ENCODE assay signal across 18 cellular contexts in genomic region chr19:43681826-43682225, GRCh38. TPM values are rescaled to one million over a fixed set of nuclear protein-coding genes. Genes with fewer than 3 reads are reported as not detected.
DNase-seq lines count a peak whose midpoint lies in the region; ATAC-seq and TF ChIP-seq lines count a peak whose summit lies in the region.
"Had no signal": no experiment of that assay in that cellular context is flagged by ENCODE, and none has a peak within 500 bp of the region (broad histone marks: within the 10 kb centered on the region; RNA-seq: fewer than 3 reads in every experiment).

No MANE protein-coding gene starts in this region.

- DNase-seq in natural killer cell treated with Interleukin-12 subunit alpha and Interleukin-12 subunit beta and Interleukin-15 and Interleukin-18, amount 100 ng/mL, for 72 hours (ENCODE audit: low spot score) = no peak
- DNase-seq in natural killer cell (no peak), MV-4-11 (lab: John Stamatoyannopoulos, UW) (peak; percentile 50), WTC11 (ENCODE audit: low spot score) (no peak), upper lobe of left lung (no peak), brain microvascular endothelial cell (no peak)
- no peak for DNase-seq in activated naive CD4-positive, alpha-beta T cell treated with Interleukin-2 at 50 U/mL for 16 hours
- no peak for DNase-seq in activated CD4-positive, alpha-beta T cell treated with anti-CD3 and anti-CD28 coated beads for 1 hour
- DNase-seq: ACHN; C1 segment of cervical spinal cord; CD4-positive, alpha-beta memory T cell; DND-41; GDM1; HCEC 1CT; HFFc6 had no signal

- intact Hi-C loops in natural killer cell (cut with micrococcal nuclease) = no loop called here

- TF ChIP-seq POLR2A in upper lobe of left lung (IDR thresholded peaks at IDR 0.05) = no peak

- H3K9me3 Mint-ChIP-seq in natural killer cell treated with Interleukin-12 subunit alpha and Interleukin-12 subunit beta and Interleukin-15 and Interleukin-18, amount 100 ng/mL, for 72 hours = no peaks in the 10 kb centered on the region
- no peaks in the 10 kb centered on the region for H3K9me3 Mint-ChIP-seq in natural killer cell
- H3K9me3 Mint-ChIP-seq in WTC11 = no peaks in the 10 kb centered on the region
- H3K9me3 Mint-ChIP-seq: CD4-positive, alpha-beta memory T cell; HFFc6 had no signal

- H3K36me3 ChIP-seq in upper lobe of left lung = no peaks in the 10 kb centered on the region
- H3K36me3 ChIP-seq in brain microvascular endothelial cell (replicated peaks) = no peaks in the 10 kb centered on the region

- peak; percentile 35 to 83 for ATAC-seq in natural killer cell treated with Interleukin-12 subunit alpha and Interleukin-12 subunit beta and Interleukin-15 and Interleukin-18, amount 100 ng/mL, for 72 hours
- ATAC-seq in natural killer cell (no peak), WTC11 (no peak), upper lobe of left lung (ENCODE audit: low FRiP score in 2 of 2) (no peak)

- POLR2A ChIA-PET in WTC11 (lab: Charles Lee) = no interaction called here

- no peaks in the 10 kb centered on the region for H3K9me3 ChIP-seq in upper lobe of left lung

- TF ChIP-seq CTCF in natural killer cell (IDR thresholded peaks at IDR 0.05) (no peak), WTC11 (IDR thresholded peaks at IDR 0.05) (no peak), upper lobe of left lung (IDR thresholded peaks at IDR 0.05) (no peak), brain microvascular endothelial cell (IDR thresholded peaks at IDR 0.05; ENCODE audit: low read depth, low read length, missing control alignments) (no peak)

- 48 to 57% methylated on average over 5 of the region's 5 CpGs for WGBS in upper lobe of left lung, 2 donors

- H3K27me3 Mint-ChIP-seq in natural killer cell treated with Interleukin-12 subunit alpha and Interleukin-12 subunit beta and Interleukin-15 and Interleukin-18, amount 100 ng/mL, for 72 hours = peaks cover 0 to 3% of the 10 kb centered on the region in 2 donors
- H3K27me3 Mint-ChIP-seq in natural killer cell (ENCODE audit: low read depth in 2 of 2) (no peaks in the 10 kb centered on the region), WTC11 (ENCODE audit: low read depth) (no peaks in the 10 kb centered on the region)
- H3K27me3 Mint-ChIP-seq: B cell; CD4-positive, alpha-beta memory T cell had no signal

- H3K4me1 Mint-ChIP-seq in natural killer cell treated with Interleukin-12 subunit alpha and Interleukin-12 subunit beta and Interleukin-15 and Interleukin-18, amount 100 ng/mL, for 72 hours (ENCODE audit: low read depth in 2 of 2) = peaks cover 15 to 18% of the 10 kb centered on the region in 2 donors
- H3K4me1 Mint-ChIP-seq in natural killer cell (no peaks in the 10 kb centered on the region), WTC11 (0 out of 2 replicates have a peak, but pooled peaks cover 5% of the 10 kb centered on the region)
- H3K4me1 Mint-ChIP-seq: B cell; CD4-positive, alpha-beta memory T cell had no signal

- peak overlapping the region; percentile 17 to 76 for H3K27ac Mint-ChIP-seq in natural killer cell treated with Interleukin-12 subunit alpha and Interleukin-12 subunit beta and Interleukin-15 and Interleukin-18, amount 100 ng/mL, for 72 hours
- H3K27ac Mint-ChIP-seq in natural killer cell (no peak overlapping the region), WTC11 (peak overlapping the region; percentile 13; the same call in 1 of the 2 replicates)
- H3K27ac Mint-ChIP-seq: B cell, HFFc6 had no signal

- CTCF ChIA-PET in WTC11 (lab: Charles Lee) = interaction anchor here (0.9 to 1.7 kb wide), 2 partner anchors 13 to 42 kb away, joined by 3 to 8 read pairs; no protein-coding TSS in a partner anchor

- no peaks in the 10 kb centered on the region for H3K4me1 ChIP-seq in upper lobe of left lung

- no peak overlapping the region for H3K27ac ChIP-seq in upper lobe of left lung
- H3K27ac ChIP-seq in brain microvascular endothelial cell = no peak overlapping the region

- TF ChIP-seq EP300 in upper lobe of left lung (IDR thresholded peaks at IDR 0.05) = peak; percentile 8 to 74 (median 54)

- H3K4me3 Mint-ChIP-seq in natural killer cell treated with Interleukin-12 subunit alpha and Interleukin-12 subunit beta and Interleukin-15 and Interleukin-18, amount 100 ng/mL, for 72 hours = peak overlapping the region; percentile 58
- H3K4me3 Mint-ChIP-seq in natural killer cell (no peak overlapping the region), WTC11 (no peak overlapping the region)
- H3K4me3 Mint-ChIP-seq: B cell; CD4-positive, alpha-beta memory T cell; HFFc6 had no signal

- H3K4me3 ChIP-seq in upper lobe of left lung (no peak overlapping the region), brain microvascular endothelial cell (ENCODE audit: low read depth, low read length) (no peak overlapping the region)

- no peaks in the 10 kb centered on the region for H3K36me3 Mint-ChIP-seq in natural killer cell treated with Interleukin-12 subunit alpha and Interleukin-12 subunit beta and Interleukin-15 and Interleukin-18, amount 100 ng/mL, for 72 hours
- H3K36me3 Mint-ChIP-seq in natural killer cell (no peaks in the 10 kb centered on the region), WTC11 (no peaks in the 10 kb centered on the region)
- H3K36me3 Mint-ChIP-seq: CD4-positive, alpha-beta memory T cell had no signal

- no peaks in the 10 kb centered on the region for H3K27me3 ChIP-seq in upper lobe of left lung
- no peaks in the 10 kb centered on the region for H3K27me3 ChIP-seq in brain microvascular endothelial cell (replicated peaks)

- in situ Hi-C loops in brain microvascular endothelial cell (cut with HindIII; ENCODE audit: low pct_ligation_motif_present, low sequenced_read_pairs) = no loop called here

TF ChIP-seq in WTC11, 78 proteins besides CTCF, POLR2A, EP300 and RAD21:
- no peak for TF ChIP-seq PREB (CRISPR knock-in tag; IDR thresholded peaks at IDR 0.05; ENCODE audit: borderline replicate concordance)

RNA-seq across cellular contexts. Expression of gene PLAUR, which starts 11.9 kb away (rescaled TPM):
- total RNA-seq in natural killer cell treated with Interleukin-12 subunit alpha and Interleukin-12 subunit beta and Interleukin-15 and Interleukin-18, amount 100 ng/mL, for 72 hours = 100 to 1,000 TPM in 1 of 2 donors, 10 to 100 TPM in 1; 83.6 to 172 TPM
- 100 to 1,000 TPM in 1 of 3 donors, 10 to 100 TPM in 2; 44.5 to 141 (median 55.5) TPM for total RNA-seq in natural killer cell
- 10.5 to 14.4 TPM (median 13.5 TPM) in 3 replicates for total RNA-seq in WTC11 (2021)
- 100 to 1,000 TPM in 4 of 6 donors, 10 to 100 TPM in 2; 48.4 to 179 (median 104) TPM for total RNA-seq in upper lobe of left lung

RNA-seq across cellular contexts. Expression of gene IRGC, which starts 34.0 kb away (rescaled TPM):
- not detected for total RNA-seq in natural killer cell treated with Interleukin-12 subunit alpha and Interleukin-12 subunit beta and Interleukin-15 and Interleukin-18, amount 100 ng/mL, for 72 hours
- total RNA-seq in natural killer cell (not detected), WTC11 (2021) (not detected in 3 replicates), upper lobe of left lung (not detected)
- total RNA-seq: A172; B cell; CD4-positive, alpha-beta memory T cell; H1; HFFc6 had no signal

RNA-seq across cellular contexts. Expression of gene CADM4, which starts 42.2 kb away (rescaled TPM):
- total RNA-seq in natural killer cell treated with Interleukin-12 subunit alpha and Interleukin-12 subunit beta and Interleukin-15 and Interleukin-18, amount 100 ng/mL, for 72 hours = under 1 TPM; 0.59 TPM
- under 1 TPM in 2 of 3 donors, not detected in 1; 0.19 to 0.38 TPM for total RNA-seq in natural killer cell
- 12.2 to 13.3 TPM (median 12.4 TPM) in 3 replicates for total RNA-seq in WTC11 (2021)
- total RNA-seq in upper lobe of left lung = 1 to 10 TPM; 6.2 to 9.2 (median 7.8) TPM

Comparison
In these comparisons a context has a peak if more than half of its experiments do, and no peak if none do; other contexts are left out.
1. ATAC-seq: peak in natural killer cell treated with Interleukin-12 subunit alpha and Interleukin-12 subunit beta and Interleukin-15 and Interleukin-18, amount 100 ng/mL, for 72 hours (2 of 2); none in natural killer cell (0 of 3), WTC11 (single experiment) and upper lobe of left lung (0 of 2).
2. H3K27ac Mint-ChIP-seq: peak in natural killer cell treated with Interleukin-12 subunit alpha and Interleukin-12 subunit beta and Interleukin-15 and Interleukin-18, amount 100 ng/mL, for 72 hours (2 of 2) and WTC11 (single experiment); none in natural killer cell (0 of 2).